In the genomic region with DNA sequence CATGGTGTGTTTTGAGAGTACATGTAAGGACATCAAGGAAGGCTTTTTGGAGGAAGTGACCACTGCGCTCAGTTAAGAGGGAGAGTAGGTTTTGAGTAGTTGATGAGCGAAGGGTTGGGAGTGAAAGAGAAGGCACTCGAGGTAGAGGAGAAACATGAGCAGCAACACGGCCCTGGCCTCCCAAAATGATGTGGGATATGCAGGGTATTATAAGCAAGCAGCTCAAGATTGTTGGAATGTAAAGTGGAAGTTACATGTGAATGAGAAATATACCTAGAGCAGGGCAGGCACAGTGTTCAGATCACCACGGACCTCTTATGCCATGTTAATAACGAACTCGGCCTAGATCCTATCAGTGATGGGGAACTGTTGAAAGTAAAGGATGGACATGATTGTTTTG, we compare ENCODE assay signal across 16 cellular contexts. TPM values are rescaled to one million over a fixed set of nuclear protein-coding genes. Genes with fewer than 3 reads are reported as not detected.
DNase-seq lines count a peak whose midpoint lies in the region; ATAC-seq and TF ChIP-seq lines count a peak whose summit lies in the region.
"Had no signal": no experiment of that assay in that cellular context is flagged by ENCODE, and none has a peak within 500 bp of the region (broad histone marks: within the 10 kb centered on the region; RNA-seq: fewer than 3 reads in every experiment).

No MANE protein-coding gene starts in this region.

- WGBS in ovary, 3 donors = 91 to 94% (median 93%) methylated on average over 7 of the region's 7 CpGs

- CTCF ChIA-PET in activated CD4-positive, alpha-beta T cell treated with anti-CD3 and anti-CD28 coated beads for 36 hours (lab: Charles Lee) = interaction anchor here (0.7 to 0.8 kb wide), 2 partner anchors 105 to 115 kb away, joined by 3 read pairs; no protein-coding TSS in a partner anchor

- H3K27me3 ChIP-seq in HL-60 (ENCODE audit: insufficient read depth, poor library complexity, severe bottlenecking) (no peaks in the 10 kb centered on the region), ascending aorta (no peaks in the 10 kb centered on the region), ovary (no peaks in the 10 kb centered on the region)
- H3K27me3 ChIP-seq: body of pancreas had no signal

- intact Hi-C loops in activated CD4-positive, alpha-beta T cell treated with anti-CD3 and anti-CD28 coated beads for 36 hours (cut with DNase I, micrococcal nuclease) = loop anchor here in 1 of 2 experiments (2.0 to 5.0 kb wide), 3 partner anchors 15 to 599 kb away; a partner anchor contains a TSS
- intact Hi-C loops in ascending aorta (cut with DNase I) (no loop called here), ovary (cut with DNase I) (no loop called here)

- H3K27ac ChIP-seq in HL-60 (replicated peaks) (peak overlapping the region; percentile 97), ascending aorta (no peak overlapping the region), ovary (no peak overlapping the region)
- H3K27ac ChIP-seq: A549 had no signal

- TF ChIP-seq CTCF in HL-60 (IDR thresholded peaks at IDR 0.05; ENCODE audit: insufficient read depth, low read length) = no peak
- no peak for TF ChIP-seq CTCF in ascending aorta (IDR thresholded peaks at IDR 0.05)
- no peak for TF ChIP-seq CTCF in ovary (IDR thresholded peaks at IDR 0.05)

- DNase-seq in activated CD4-positive, alpha-beta T cell treated with anti-CD3 and anti-CD28 coated beads for 36 hours = no peak
- DNase-seq in activated CD4-positive, alpha-beta T cell treated with anti-CD3 and anti-CD28 coated beads, Interleukin-2, amount 50 U/mL, for 48 hours = no peak
- DNase-seq in HL-60 (ENCODE audit: low read depth in 1 of 2, low spot score in 1 of 2) (no peak), ascending aorta (ENCODE audit: low spot score in 2 of 2) (no peak), ovary (no peak), erythroblast (lab: John Stamatoyannopoulos, UW) (no peak)
- DNase-seq in natural killer cell treated with Interleukin-12 subunit alpha and Interleukin-12 subunit beta and Interleukin-15 and Interleukin-18, amount 100 ng/mL, for 72 hours (ENCODE audit: low spot score) = no peak
- DNase-seq: body of pancreas, Calu3, NCI-H510A, PC-3, substantia nigra had no signal

- TF ChIP-seq POLR2A in ovary (IDR thresholded peaks at IDR 0.05) (no peak), erythroblast (IDR thresholded peaks at IDR 0.05; ENCODE audit: low read length) (no peak)

- H3K4me1 Mint-ChIP-seq in activated CD4-positive, alpha-beta T cell treated with anti-CD3 and anti-CD28 coated beads for 36 hours = peaks cover 49% of the 10 kb centered on the region
- peaks cover 28% of the 10 kb centered on the region for H3K4me1 Mint-ChIP-seq in activated T-helper 17 cell treated with anti-CD3 and anti-CD28 coated beads, Interleukin-2, amount 50 U/mL, for 72 hours
- H3K4me1 Mint-ChIP-seq in natural killer cell treated with Interleukin-12 subunit alpha and Interleukin-12 subunit beta and Interleukin-15 and Interleukin-18, amount 100 ng/mL, for 72 hours (ENCODE audit: low read depth in 2 of 2) = peaks cover 28 to 53% of the 10 kb centered on the region in 2 donors

- POLR2A ChIA-PET in activated CD4-positive, alpha-beta T cell treated with anti-CD3 and anti-CD28 coated beads for 36 hours (lab: Charles Lee) = no interaction called here

- no peaks in the 10 kb centered on the region for H3K9me3 ChIP-seq in ascending aorta
- no peaks in the 10 kb centered on the region for H3K9me3 ChIP-seq in ovary
- H3K9me3 ChIP-seq: A549, body of pancreas had no signal

- no peak for ATAC-seq in activated CD4-positive, alpha-beta T cell treated with anti-CD3 and anti-CD28 coated beads for 36 hours
- ATAC-seq in activated T-helper 17 cell treated with anti-CD3 and anti-CD28 coated beads, Interleukin-2, amount 50 U/mL, for 72 hours (replicated peaks) = no peak
- ATAC-seq in natural killer cell treated with Interleukin-12 subunit alpha and Interleukin-12 subunit beta and Interleukin-15 and Interleukin-18, amount 100 ng/mL, for 72 hours = no peak
- ATAC-seq: A549, body of pancreas, PC-3 had no signal

- H3K4me3 ChIP-seq in HL-60 (replicated peaks; ENCODE audit: insufficient read depth, low read length) (no peak overlapping the region), ascending aorta (no peak overlapping the region), ovary (no peak overlapping the region)
- H3K4me3 ChIP-seq: A549, body of pancreas had no signal

- no peaks in the 10 kb centered on the region for H3K36me3 ChIP-seq in ascending aorta
- no peaks in the 10 kb centered on the region for H3K36me3 ChIP-seq in ovary

- H3K4me1 ChIP-seq in ascending aorta = peaks cover 6 to 12% of the 10 kb centered on the region in 2 donors
- peaks cover 2% of the 10 kb centered on the region for H3K4me1 ChIP-seq in ovary (ENCODE audit: insufficient read depth)

- H3K9me3 Mint-ChIP-seq in activated CD4-positive, alpha-beta T cell treated with anti-CD3 and anti-CD28 coated beads for 36 hours (ENCODE audit: low read depth) = no peaks in the 10 kb centered on the region
- no peaks in the 10 kb centered on the region for H3K9me3 Mint-ChIP-seq in activated T-helper 17 cell treated with anti-CD3 and anti-CD28 coated beads, Interleukin-2, amount 50 U/mL, for 72 hours
- no peaks in the 10 kb centered on the region for H3K9me3 Mint-ChIP-seq in natural killer cell treated with Interleukin-12 subunit alpha and Interleukin-12 subunit beta and Interleukin-15 and Interleukin-18, amount 100 ng/mL, for 72 hours

- H3K36me3 Mint-ChIP-seq in activated CD4-positive, alpha-beta T cell treated with anti-CD3 and anti-CD28 coated beads for 36 hours (ENCODE audit: low read depth) = peaks cover 21% of the 10 kb centered on the region
- peaks cover 31% of the 10 kb centered on the region for H3K36me3 Mint-ChIP-seq in activated T-helper 17 cell treated with anti-CD3 and anti-CD28 coated beads, Interleukin-2, amount 50 U/mL, for 72 hours (ENCODE audit: low read depth)
- peaks cover 10% of the 10 kb centered on the region for H3K36me3 Mint-ChIP-seq in natural killer cell treated with Interleukin-12 subunit alpha and Interleukin-12 subunit beta and Interleukin-15 and Interleukin-18, amount 100 ng/mL, for 72 hours

- peak overlapping the region; percentile 30 for H3K4me3 Mint-ChIP-seq in activated CD4-positive, alpha-beta T cell treated with anti-CD3 and anti-CD28 coated beads for 36 hours
- H3K4me3 Mint-ChIP-seq in activated T-helper 17 cell treated with anti-CD3 and anti-CD28 coated beads, Interleukin-2, amount 50 U/mL, for 72 hours = peak overlapping the region; percentile 81
- H3K4me3 Mint-ChIP-seq in natural killer cell treated with Interleukin-12 subunit alpha and Interleukin-12 subunit beta and Interleukin-15 and Interleukin-18, amount 100 ng/mL, for 72 hours = peak overlapping the region; percentile 68

- H3K27me3 Mint-ChIP-seq in activated CD4-positive, alpha-beta T cell treated with anti-CD3 and anti-CD28 coated beads for 36 hours = no peaks in the 10 kb centered on the region
- no peaks in the 10 kb centered on the region for H3K27me3 Mint-ChIP-seq in activated T-helper 17 cell treated with anti-CD3 and anti-CD28 coated beads, Interleukin-2, amount 50 U/mL, for 72 hours
- no peaks in the 10 kb centered on the region for H3K27me3 Mint-ChIP-seq in natural killer cell treated with Interleukin-12 subunit alpha and Interleukin-12 subunit beta and Interleukin-15 and Interleukin-18, amount 100 ng/mL, for 72 hours

- peak overlapping the region; percentile 86 for H3K27ac Mint-ChIP-seq in activated CD4-positive, alpha-beta T cell treated with anti-CD3 and anti-CD28 coated beads for 36 hours
- H3K27ac Mint-ChIP-seq in activated T-helper 17 cell treated with anti-CD3 and anti-CD28 coated beads, Interleukin-2, amount 50 U/mL, for 72 hours = peak overlapping the region; percentile 93
- H3K27ac Mint-ChIP-seq in natural killer cell treated with Interleukin-12 subunit alpha and Interleukin-12 subunit beta and Interleukin-15 and Interleukin-18, amount 100 ng/mL, for 72 hours = peak overlapping the region; percentile 97 to 99

- no peak for TF ChIP-seq EP300 in ovary (IDR thresholded peaks at IDR 0.05)

RNA-seq across cellular contexts. Expression of a gene that starts 2.1 kb away (rescaled TPM):
- 100 to 1,000 TPM; 596 to 912 TPM for total RNA-seq in activated CD4-positive, alpha-beta T cell treated with anti-CD3 and anti-CD28 coated beads for 36 hours
- total RNA-seq in activated T-helper 17 cell treated with anti-CD3 and anti-CD28 coated beads, Interleukin-2, amount 50 U/mL, for 72 hours = 100 to 1,000 TPM; 691 to 930 TPM
- 100 to 1,000 TPM; 412 to 543 TPM for total RNA-seq in natural killer cell treated with Interleukin-12 subunit alpha and Interleukin-12 subunit beta and Interleukin-15 and Interleukin-18, amount 100 ng/mL, for 72 hours
- total RNA-seq in ascending aorta (87.1 TPM), ovary (10 to 100 TPM; 16.0 to 77.7 (median 32.4) TPM)
- 100 to 1,000 TPM in 1 of 2 donors, 10 to 100 TPM in 1; 36.6 to 212 TPM for polyA plus RNA-seq in ovary

RNA-seq across cellular contexts. Expression of a gene that starts 9.3 kb away (rescaled TPM):
- total RNA-seq in activated CD4-positive, alpha-beta T cell treated with anti-CD3 and anti-CD28 coated beads for 36 hours = under 1 TPM in 1 of 2 experiments, not detected in 1; 0.25 TPM
- total RNA-seq in activated T-helper 17 cell treated with anti-CD3 and anti-CD28 coated beads, Interleukin-2, amount 50 U/mL, for 72 hours = not detected
- total RNA-seq in natural killer cell treated with Interleukin-12 subunit alpha and Interleukin-12 subunit beta and Interleukin-15 and Interleukin-18, amount 100 ng/mL, for 72 hours = not detected
- total RNA-seq in ascending aorta (not detected), ovary (not detected)
- not detected for polyA plus RNA-seq in ovary
- total RNA-seq: body of pancreas, Calu3, fibroblast of lung, PC-3, posterior vena cava had no signal
- polyA plus RNA-seq: A549, fibroblast of lung had no signal

RNA-seq across cellular contexts. Expression of a gene that starts 25.2 kb away (rescaled TPM):
- 1 to 10 TPM; 1.7 to 2.0 TPM for total RNA-seq in activated CD4-positive, alpha-beta T cell treated with anti-CD3 and anti-CD28 coated beads for 36 hours
- 1 to 10 TPM; 5.2 to 9.4 TPM for total RNA-seq in activated T-helper 17 cell treated with anti-CD3 and anti-CD28 coated beads, Interleukin-2, amount 50 U/mL, for 72 hours
- 1 to 10 TPM; 3.2 to 3.7 TPM for total RNA-seq in natural killer cell treated with Interleukin-12 subunit alpha and Interleukin-12 subunit beta and Interleukin-15 and Interleukin-18, amount 100 ng/mL, for 72 hours
- total RNA-seq in ascending aorta (not detected), ovary (10 to 100 TPM in 1 of 7 donors, 1 to 10 TPM in 4, under 1 TPM in 1, not detected in 1; 0.35 to 83.8 (median 1.9) TPM)
- polyA plus RNA-seq in ovary = 1 to 10 TPM in 1 of 2 donors, under 1 TPM in 1; 0.64 to 2.0 TPM
- total RNA-seq: PC-3 had no signal

Comparison
In these comparisons a context has a peak if more than half of its experiments do, and no peak if none do; other contexts are left out.
1. H3K4me3 Mint-ChIP-seq: peak in every context shown above with its lines; median percentile 81 in activated T-helper 17 cell treated with anti-CD3 and anti-CD28 coated beads, Interleukin-2, amount 50 U/mL, for 72 hours; 68 in natural killer cell treated with Interleukin-12 subunit alpha and Interleukin-12 subunit beta and Interleukin-15 and Interleukin-18, amount 100 ng/mL, for 72 hours; 30 in activated CD4-positive, alpha-beta T cell treated with anti-CD3 and anti-CD28 coated beads for 36 hours.